Comparison of ENCODE assay signal across 12 cellular contexts in the genomic region with DNA sequence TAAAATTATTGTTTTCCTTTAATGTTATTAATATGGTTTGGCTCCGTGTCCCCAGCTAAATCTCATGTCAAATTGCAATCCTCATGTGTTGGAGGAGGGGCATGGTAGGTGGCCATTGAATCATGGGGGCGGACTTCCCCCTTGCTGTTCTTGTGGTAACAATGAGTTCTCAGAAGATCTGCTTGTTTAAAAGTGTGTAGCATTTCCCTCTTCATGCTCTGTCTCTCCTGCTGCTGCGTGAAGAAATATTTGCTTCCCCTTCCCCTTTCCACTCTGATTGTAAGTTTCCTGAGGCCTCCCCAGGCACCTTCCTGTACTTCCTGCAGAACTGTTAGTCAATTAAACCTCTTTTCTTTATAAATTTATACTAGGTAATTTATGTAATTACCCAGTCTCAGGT.
"Had no signal": no experiment of that assay in that cellular context is flagged by ENCODE, and none has a peak within 500 bp of the region (broad histone marks: within the 10 kb centered on the region; RNA-seq: fewer than 3 reads in every experiment).

No MANE protein-coding gene starts in this region.

- H3K27ac Mint-ChIP-seq: immature natural killer cell; stimulated activated memory B cell treated with anti-CD40 and anti-IgM and Interleukin-4, amounts not matched to agents 10 μg/mL and 1 μg/mL and 100 μg/mL, for 72 hours had no signal

- H3K27ac ChIP-seq: body of pancreas, gastrocnemius medialis, heart left ventricle, pancreas had no signal

- H3K4me3 ChIP-seq: body of pancreas, gastrocnemius medialis, heart left ventricle, pancreas had no signal

- H3K4me1 ChIP-seq: body of pancreas, pancreas had no signal

- H3K36me3 ChIP-seq: gastrocnemius medialis, heart left ventricle, pancreas had no signal

- ATAC-seq: body of pancreas; gastrocnemius medialis; heart left ventricle; pancreas; stimulated activated memory B cell treated with anti-CD40 and anti-IgM and Interleukin-4, amounts not matched to agents 10 μg/mL and 1 μg/mL and 100 μg/mL, for 72 hours had no signal

- DNase-seq: activated CD4-positive, alpha-beta T cell treated with anti-CD3 and anti-CD28 coated beads, Interleukin-2, amount 50 U/mL, for 1 hour; activated effector memory CD4-positive, alpha-beta T cell treated with Interleukin-2 at 50 U/mL for 16 hours; activated naive CD4-positive, alpha-beta T cell treated with anti-CD3 and anti-CD28 coated beads, Interleukin-2, amount 50 U/mL, for 16 hours; activated T-cell treated with anti-CD3 and anti-CD28 coated beads, Interleukin-2, amount 50 U/mL, for 1 hour; body of pancreas; caudate nucleus; erythroblast; gastrocnemius medialis; heart left ventricle; immature natural killer cell; pancreas had no signal

- H3K36me3 Mint-ChIP-seq: immature natural killer cell; stimulated activated memory B cell treated with anti-CD40 and anti-IgM and Interleukin-4, amounts not matched to agents 10 μg/mL and 1 μg/mL and 100 μg/mL, for 72 hours had no signal

- H3K27me3 ChIP-seq: body of pancreas, gastrocnemius medialis, heart left ventricle, pancreas had no signal

- H3K9me3 ChIP-seq: body of pancreas, gastrocnemius medialis, heart left ventricle, pancreas had no signal

- H3K4me3 Mint-ChIP-seq: immature natural killer cell; stimulated activated memory B cell treated with anti-CD40 and anti-IgM and Interleukin-4, amounts not matched to agents 10 μg/mL and 1 μg/mL and 100 μg/mL, for 72 hours had no signal
